ENCODE assay signal across 31 cellular contexts in the genomic region with DNA sequence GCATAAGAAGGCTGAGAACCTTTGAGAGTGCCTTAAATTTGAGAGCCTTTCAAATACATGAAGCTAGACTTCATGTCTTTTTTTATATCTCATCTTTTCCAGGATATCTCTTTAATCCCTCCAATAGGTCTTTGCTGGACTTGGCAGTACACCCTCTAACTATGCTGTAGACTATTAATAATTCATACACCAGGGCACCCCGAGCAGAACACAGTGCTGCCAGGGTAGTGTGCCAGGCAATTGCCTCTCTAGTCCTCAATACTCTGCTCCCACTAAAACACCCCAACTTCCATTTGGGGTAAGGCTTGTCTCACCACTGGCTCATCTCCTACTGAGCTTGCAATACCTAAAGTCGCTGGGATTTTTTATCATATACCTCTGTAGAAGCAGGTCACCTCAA.
"Had no signal": no experiment of that assay in that cellular context is flagged by ENCODE, and none has a peak within 500 bp of the region (broad histone marks: within the 10 kb centered on the region; RNA-seq: fewer than 3 reads in every experiment).

No MANE protein-coding gene starts in this region.

- H3K9me3 ChIP-seq: ascending aorta had no signal

- H3K36me3 ChIP-seq: ascending aorta, cardiac muscle cell had no signal

- H3K4me3 ChIP-seq: ascending aorta, cardiac muscle cell had no signal

- H3K4me1 ChIP-seq: ascending aorta had no signal

- H3K27me3 ChIP-seq: ascending aorta, cardiac muscle cell had no signal

- ATAC-seq: activated CD8-positive, alpha-beta T cell treated with anti-CD3 and anti-CD28 coated beads for 36 hours; activated naive CD4-positive, alpha-beta T cell treated with anti-CD3 and anti-CD28 coated beads, Interleukin-2, amount 50 U/mL, for 72 hours; activated naive CD8-positive, alpha-beta T cell treated with anti-CD3 and anti-CD28 coated beads, Interleukin-2, amount 50 U/mL, for 24 hours; activated T-cell treated with anti-CD3 and anti-CD28 coated beads, Interleukin-2, amount 50 U/mL, for 4 hours; activated T-cell treated with anti-CD3 and anti-CD28 coated beads, Interleukin-2, amount 50 U/mL, for 72 hours; activated T-helper 17 cell treated with anti-CD3 and anti-CD28 coated beads, Interleukin-2, amount 50 U/mL, for 72 hours had no signal

- H3K27ac ChIP-seq: ascending aorta, cardiac muscle cell, VCaP had no signal

- DNase-seq: activated B cell treated with CpG ODN at 0.5 μM for 24 hours; activated CD4-positive, alpha-beta memory T cell treated with anti-CD3 and anti-CD28 coated beads for 36 hours; activated CD4-positive, alpha-beta T cell treated with anti-CD3 and anti-CD28 coated beads for 4 hours; activated CD4-positive, alpha-beta T cell treated with anti-CD3 and anti-CD28 coated beads, Interleukin-2, amount 10 ng/mL, durations not matched to agents 24 days and 14 days; activated CD4-positive, alpha-beta T cell treated with anti-CD3 and anti-CD28 coated beads, Interleukin-2, amount 50 U/mL, for 1 hour; activated CD4-positive, alpha-beta T cell treated with anti-CD3 and anti-CD28 coated beads, Interleukin-2, amount 50 U/mL, for 4 hours; activated CD4-positive, CD25-positive, alpha-beta regulatory T cell treated with anti-CD3 and anti-CD28 coated beads, Interleukin-2, amount 50 U/mL, for 72 hours; activated CD8-positive, alpha-beta memory T cell treated with anti-CD3 and anti-CD28 coated beads, Interleukin-2, amount 50 U/mL, for 4 hours; activated CD8-positive, alpha-beta T cell treated with anti-CD3 and anti-CD28 coated beads for 36 hours; activated effector memory CD4-positive, alpha-beta T cell treated with anti-CD3 and anti-CD28 coated beads, Interleukin-2, amount 50 U/mL, for 16 hours; activated gamma-delta T cell treated with Interleukin-2 at 50 U/mL for 16 hours; activated naive CD4-positive, alpha-beta T cell; activated naive CD4-positive, alpha-beta T cell treated with anti-CD3 and anti-CD28 coated beads for 36 hours; activated naive CD4-positive, alpha-beta T cell treated with anti-CD3 and anti-CD28 coated beads, Interleukin-2, amount 50 U/mL, for 16 hours; activated naive CD8-positive, alpha-beta T cell treated with anti-CD3 and anti-CD28 coated beads, Interleukin-2, amount 10 ng/mL, durations not matched to agents 7 days and 5 days; activated naive CD8-positive, alpha-beta T cell treated with anti-CD3 and anti-CD28 coated beads, Interleukin-2, amount 50 U/mL, for 24 hours; activated T-cell treated with anti-CD3 and anti-CD28 coated beads for 4 hours; activated T-cell treated with anti-CD3 and anti-CD28 coated beads, Interleukin-2, amount 50 U/mL, for 1 hour; activated T-cell treated with anti-CD3 and anti-CD28 coated beads, Interleukin-2, amount 50 U/mL, for 4 hours; activated T-cell treated with anti-CD3 and anti-CD28 coated beads, Interleukin-2, amount 50 U/mL, for 72 hours; amygdala; anterior cingulate cortex; central memory CD4-positive, alpha-beta T cell; T-helper 1 cell; T-helper 2 cell; T-helper 9 cell had no signal
